Comparison of ENCODE assay signal across 9 cellular contexts in genomic region chr5:141814064-141814982, GRCh38.
DNase-seq lines count a peak whose midpoint lies in the region; ATAC-seq and TF ChIP-seq lines count a peak whose summit lies in the region.
"Had no signal": no experiment of that assay in that cellular context is flagged by ENCODE, and none has a peak within 500 bp of the region (broad histone marks: within the 10 kb centered on the region; RNA-seq: fewer than 3 reads in every experiment).

No MANE protein-coding gene starts in this region.

- H3K27me3 ChIP-seq in foreskin keratinocyte = peaks cover 31% of the 10 kb centered on the region

- no peaks in the 10 kb centered on the region for H3K4me1 ChIP-seq in foreskin keratinocyte

- peak; percentile 71 for TF ChIP-seq CTCF in foreskin keratinocyte (conservative IDR thresholded peaks at IDR 0.05)

- H3K27ac ChIP-seq in foreskin keratinocyte = no peak overlapping the region
- H3K27ac ChIP-seq: epithelial cell of prostate had no signal

- intact Hi-C loops in posterior cingulate gyrus (cut with DNase I) = loop anchor here (5.0 to 10.0 kb wide), 3 partner anchors 63 to 150 kb away; partner anchors contain the start of genes PCDH1 and RNF14

- peak in 3 of 4 experiments; percentile 7 to 13 (median 11) for DNase-seq in activated CD4-positive, CD25-positive, alpha-beta regulatory T cell (lab: John Stamatoyannopoulos, UW)
- peak; percentile 51 for DNase-seq in NCI-H460 (ENCODE audit: extremely low read depth, low read depth)
- DNase-seq in activated T-cell treated with anti-CD3 and anti-CD28 coated beads, Interleukin-2, amount 50 U/mL, for 1 hour = peak; percentile 45
- no peak for DNase-seq in foreskin keratinocyte
- DNase-seq in posterior cingulate gyrus = peak in 8 of 10 donors; percentile 42 to 93 (median 66)
- no peak for DNase-seq in effector CD4-positive, alpha-beta T cell

- no peak for ATAC-seq in activated CD4-positive, CD25-positive, alpha-beta regulatory T cell treated with anti-CD3 and anti-CD28 coated beads, Interleukin-2, amount 50 U/mL, for 24 hours
- ATAC-seq in foreskin keratinocyte (peak; percentile 50), HG02885 (IDR thresholded peaks at IDR 0.05; ENCODE audit: poor library complexity, unreplicated experiment) (no peak)

Comparison
In these comparisons a context has a peak if more than half of its experiments do, and no peak if none do; other contexts are left out.
1. DNase-seq: peak in activated CD4-positive, CD25-positive, alpha-beta regulatory T cell (3 of 4), NCI-H460 (single experiment), activated T-cell treated with anti-CD3 and anti-CD28 coated beads, Interleukin-2, amount 50 U/mL, for 1 hour (single experiment) and posterior cingulate gyrus (8 of 10); none in foreskin keratinocyte (0 of 2) and effector CD4-positive, alpha-beta T cell (single experiment).